In genomic region chr2:84970266-84970955, GRCh38 we compare ENCODE assay signal across 1 cellular context.
TF ChIP-seq lines count a peak whose summit lies in the region.

No MANE protein-coding gene starts in this region.

TF ChIP-seq in HepG2, 621 proteins besides CTCF, POLR2A, EP300 and RAD21 (continued from another document and continues in another):
- TF ChIP-seq TBP (CRISPR knock-in tag; IDR thresholded peaks at IDR 0.05) (no peak), TCF12 (IDR thresholded peaks at IDR 0.05) (no peak), TCF12 (CRISPR knock-in tag; IDR thresholded peaks at IDR 0.05) (0 out of 2 replicates have a peak, but pooled peaks have one; percentile 33), KDM3A (CRISPR knock-in tag; IDR thresholded peaks at IDR 0.05; ENCODE audit: low read depth) (peak; percentile 36; the same call in 1 of the 2 replicates), MED13 (CRISPR knock-in tag; IDR thresholded peaks at IDR 0.05) (no peak), HOXA3 (CRISPR knock-in tag; IDR thresholded peaks at IDR 0.05) (peak; percentile 45), ZKSCAN1 (IDR thresholded peaks at IDR 0.05; ENCODE audit: low read length) (no peak), CERS6 (CRISPR knock-in tag; IDR thresholded peaks at IDR 0.05) (no peak), ZNF558 (CRISPR knock-in tag; IDR thresholded peaks at IDR 0.05; ENCODE audit: borderline replicate concordance) (no peak), ZNF543 (CRISPR knock-in tag; IDR thresholded peaks at IDR 0.05) (0 out of 2 replicates have a peak, but pooled peaks have one; percentile 38), TFDP1 (CRISPR knock-in tag; IDR thresholded peaks at IDR 0.05; ENCODE audit: borderline replicate concordance) (peak; percentile 16; the same call in 1 of the 2 replicates), YEATS4 (CRISPR knock-in tag; IDR thresholded peaks at IDR 0.05; ENCODE audit: borderline replicate concordance) (peak; percentile 40), MBD4 (IDR thresholded peaks at IDR 0.05; ENCODE audit: borderline replicate concordance, low read length) (no peak), LRRFIP1 (CRISPR knock-in tag; conservative IDR thresholded peaks at IDR 0.05) (no peak), MXI1 (IDR thresholded peaks at IDR 0.05; ENCODE audit: borderline replicate concordance, low read depth, low read length) (0 out of 3 replicates have a peak, but pooled peaks have one; percentile 34), ZNF660 (CRISPR knock-in tag; IDR thresholded peaks at IDR 0.05; ENCODE audit: borderline replicate concordance, low read depth) (no peak), ZBTB34 (CRISPR knock-in tag; IDR thresholded peaks at IDR 0.05) (no peak), ZNF704 (CRISPR knock-in tag; IDR thresholded peaks at IDR 0.05; ENCODE audit: borderline replicate concordance) (peak; percentile 74), ATF7-NPFF (CRISPR knock-in tag; IDR thresholded peaks at IDR 0.05; ENCODE audit: low read depth) (peak; percentile 50), CEBPG (CRISPR knock-in tag; IDR thresholded peaks at IDR 0.05) (no peak), NFE2L1 (CRISPR knock-in tag; IDR thresholded peaks at IDR 0.05; ENCODE audit: borderline replicate concordance) (no peak), POGK (CRISPR knock-in tag; conservative IDR thresholded peaks at IDR 0.05) (peak; percentile 53; the same call in 1 of the 2 replicates), SKI (IDR thresholded peaks at IDR 0.05; ENCODE audit: partially characterized antibody) (peak; percentile 50), ZNF281 (CRISPR knock-in tag; IDR thresholded peaks at IDR 0.05; ENCODE audit: borderline replicate concordance) (peak; percentile 30; the same call in 1 of the 2 replicates), ZNF484 (CRISPR knock-in tag; IDR thresholded peaks at IDR 0.05; ENCODE audit: borderline replicate concordance, low read depth) (no peak), ZNF33B (CRISPR knock-in tag; IDR thresholded peaks at IDR 0.05) (no peak), ZNF670 (CRISPR knock-in tag; IDR thresholded peaks at IDR 0.05; ENCODE audit: borderline replicate concordance) (no peak), ZNF512 (CRISPR knock-in tag; IDR thresholded peaks at IDR 0.05) (no peak), HNF1A (IDR thresholded peaks at IDR 0.05; ENCODE audit: low read depth) (no peak), HNF1A (CRISPR knock-in tag; IDR thresholded peaks at IDR 0.05; ENCODE audit: borderline replicate concordance) (no peak), ETS1 (CRISPR knock-in tag; IDR thresholded peaks at IDR 0.05) (no peak), ZNF709 (CRISPR knock-in tag; IDR thresholded peaks at IDR 0.05) (0 out of 2 replicates have a peak, but pooled peaks have one; percentile 16), EEA1 (CRISPR knock-in tag; IDR thresholded peaks at IDR 0.05; ENCODE audit: borderline replicate concordance) (peak; percentile 68; the same call in 1 of the 2 replicates), PBX2 (CRISPR knock-in tag; IDR thresholded peaks at IDR 0.05) (no peak), ZNF615 (CRISPR knock-in tag; IDR thresholded peaks at IDR 0.05; ENCODE audit: borderline replicate concordance) (no peak), SMAD9 (CRISPR knock-in tag; IDR thresholded peaks at IDR 0.05) (no peak), NCOR1 (IDR thresholded peaks at IDR 0.05; ENCODE audit: borderline replicate concordance, low read length) (no peak), ZNF101 (CRISPR knock-in tag; IDR thresholded peaks at IDR 0.05; ENCODE audit: borderline replicate concordance, low read depth) (no peak)
